In genomic region chr5:175347931-175348330, GRCh38 we compare ENCODE assay signal across 19 cellular contexts.
A peak's percentile ranks its signal among the peaks of the same experiment; 100 is the strongest.
DNase-seq lines count a peak whose midpoint lies in the region; ATAC-seq, FAIRE-seq and TF ChIP-seq lines count a peak whose summit lies in the region.
"Had no signal": no experiment of that assay in that cellular context is flagged by ENCODE, and none has a peak within 500 bp of the region (broad histone marks: within the 10 kb centered on the region; RNA-seq: fewer than 3 reads in every experiment).

No MANE protein-coding gene starts in this region.

- no peak overlapping the region for H3K27ac Mint-ChIP-seq in astrocyte (ENCODE audit: unreplicated experiment)
- H3K27ac Mint-ChIP-seq: CD4-positive, alpha-beta memory T cell had no signal

- POLR2A ChIA-PET in A549 (lab: Yijun Ruan, JAX) = interaction anchor here (3.4 kb wide), 1 partner anchor 30 kb away, joined by 11 read pairs; no protein-coding TSS in a partner anchor
- POLR2A ChIA-PET in HCT116 (lab: Charles Lee) = no interaction called here

- no peak overlapping the region for H3K9ac ChIP-seq in HCT116 (ENCODE audit: low read length)
- no peak overlapping the region for H3K9ac ChIP-seq in astrocyte (ENCODE audit: low read length)

- H3K9me2 ChIP-seq in HCT116 (ENCODE audit: insufficient read depth) = no peaks in the 10 kb centered on the region

- H3K9me3 Mint-ChIP-seq in astrocyte (ENCODE audit: unreplicated experiment) = no peaks in the 10 kb centered on the region

- no peaks in the 10 kb centered on the region for H3K36me3 Mint-ChIP-seq in astrocyte (ENCODE audit: low read depth, unreplicated experiment)
- H3K36me3 Mint-ChIP-seq: CD4-positive, alpha-beta memory T cell had no signal

- CTCF ChIA-PET in A549 (lab: Yijun Ruan, JAX) (interaction anchor here (0.7 to 1.5 kb wide), 2 partner anchors 259 to 396 kb away, joined by 3 to 4 read pairs; no protein-coding TSS in a partner anchor), HCT116 (lab: Charles Lee) (no interaction called here)

- H3K4me2 ChIP-seq in A549 = peak overlapping the region; percentile 65
- H3K4me2 ChIP-seq in HCT116 (ENCODE audit: low read length) = no peak overlapping the region
- peak overlapping the region; percentile 63 for H3K4me2 ChIP-seq in astrocyte (ENCODE audit: low read length)

- H4K20me1 ChIP-seq in HCT116 (ENCODE audit: insufficient read depth) (no peaks in the 10 kb centered on the region), astrocyte (ENCODE audit: insufficient read depth, low read length) (no peaks in the 10 kb centered on the region)

- WGBS in A549 (ENCODE audit: missing lambda C conversion rate) = 0% methylated on average over 1 of the region's 1 CpG

- no peak for ATAC-seq in A549
- ATAC-seq in HCT116 = no peak

- no peak overlapping the region for H3K4me3 Mint-ChIP-seq in astrocyte (ENCODE audit: unreplicated experiment)
- H3K4me3 Mint-ChIP-seq: CD4-positive, alpha-beta memory T cell had no signal

- peaks cover 6% of the 10 kb centered on the region for H3K4me1 Mint-ChIP-seq in astrocyte (ENCODE audit: low read depth, unreplicated experiment)
- H3K4me1 Mint-ChIP-seq: CD4-positive, alpha-beta memory T cell had no signal

- TF ChIP-seq EP300 in A549 (IDR thresholded peaks at IDR 0.05) = no peak

- DNase-seq in A549 (ENCODE audit: low read depth in 1 of 2, low spot score in 1 of 2) (no peak), HCT116 (ENCODE audit: low read depth, low spot score) (no peak), M059J (ENCODE audit: low read depth) (peak; percentile 54), astrocyte (ENCODE audit: low read depth) (no peak), H7 (no peak), activated gamma-delta T cell treated with Interleukin-2 at 50 U/mL for 16 hours (no peak)
- no peak for DNase-seq in stimulated activated CD4-positive, alpha-beta T cell treated with anti-CD3 and anti-CD28 coated beads, Interleukin-4, amount 100 ng/mL, for 4 hours
- no peak for DNase-seq in stimulated activated CD4-positive, alpha-beta T cell treated with anti-CD3 and anti-CD28 coated beads, Interleukin-1b, Interleukin-23, amount 100 ng/mL, for 48 hours
- DNase-seq: 8988T; C1 segment of cervical spinal cord; Calu3; CD4-positive, alpha-beta memory T cell; COR-L47; DMS53; GF-D8; GOT3 had no signal

- peaks cover 13% of the 10 kb centered on the region; the same call in 1 of the 2 replicates for H3K27me3 ChIP-seq in HCT116 (ENCODE audit: insufficient read depth, low read length)
- H3K27me3 ChIP-seq in astrocyte (ENCODE audit: insufficient read depth, low read length) = no peaks in the 10 kb centered on the region
- H3K27me3 ChIP-seq in H7 (ENCODE audit: control insufficient read depth, insufficient read depth, low read length) = 0 out of 2 replicates have a peak, but pooled peaks cover 1% of the 10 kb centered on the region

- H3K79me2 ChIP-seq in HCT116 (ENCODE audit: insufficient read depth, low read length) (no peaks in the 10 kb centered on the region), astrocyte (ENCODE audit: insufficient read depth, low read length) (no peaks in the 10 kb centered on the region)

- RAD21 ChIA-PET in HCT116 (lab: Charles Lee; ENCODE audit: low non-redundant PET in 1 of 2, low total read pairs in 2 of 2, uncharacterized antibody in 2 of 2, unreplicated experiment in 2 of 2) = no interaction called here

- no peak overlapping the region; the same call in 2 of the 3 replicates for H3K4me3 ChIP-seq in A549
- no peak overlapping the region for H3K4me3 ChIP-seq in HCT116 (replicated peaks in 1 of 2; ENCODE audit: low read depth in 1 of 2, low read length in 2 of 2)
- H3K4me3 ChIP-seq in astrocyte (ENCODE audit: insufficient read depth, low read depth, low read length) = no peak overlapping the region
- no peak overlapping the region for H3K4me3 ChIP-seq in H7 (ENCODE audit: insufficient read depth, low read depth, low read length)

- TF ChIP-seq CTCF in A549 (IDR thresholded peaks at IDR 0.05) = no peak
- no peak for TF ChIP-seq CTCF in HCT116 (IDR thresholded peaks at IDR 0.05 in 2 of 3, conservative IDR thresholded peaks at IDR 0.05 in 1 of 3; ENCODE audit: borderline replicate concordance in 1 of 3, insufficient read depth in 1 of 3, low read depth in 2 of 3, low read length in 2 of 3)
- no peak for TF ChIP-seq CTCF in astrocyte (IDR thresholded peaks at IDR 0.05; ENCODE audit: insufficient read depth, low read depth, low read length)

- peaks cover 39% of the 10 kb centered on the region for H3K27me3 Mint-ChIP-seq in astrocyte (ENCODE audit: low read depth, unreplicated experiment)

- FAIRE-seq in A549 (lab: Jason Lieb, UNC) = no peak
- FAIRE-seq in astrocyte (lab: Jason Lieb, UNC) = no peak
- FAIRE-seq: GM12891, GM18507, H54 had no signal

- peak overlapping the region; percentile 57 to 88; a peak in 5 of 6 replicates for H3K27ac ChIP-seq in A549
- peak overlapping the region; percentile 61 for H3K27ac ChIP-seq in HCT116 (ENCODE audit: low read depth, low read length)
- H3K27ac ChIP-seq in astrocyte (ENCODE audit: low read depth, low read length) = no peak overlapping the region

- TF ChIP-seq POLR2A in A549 (IDR thresholded peaks at IDR 0.05; ENCODE audit: low read length) = no peak
- no peak for TF ChIP-seq POLR2A in HCT116 (IDR thresholded peaks at IDR 0.05; ENCODE audit: borderline replicate concordance, extremely low read depth, insufficient read depth, insufficient read length)

- no peaks in the 10 kb centered on the region for H3K36me3 ChIP-seq in HCT116 (ENCODE audit: control insufficient read depth in 1 of 2, insufficient read depth in 2 of 2, low read length in 2 of 2)
- no peaks in the 10 kb centered on the region for H3K36me3 ChIP-seq in astrocyte (ENCODE audit: insufficient read depth, low read length)
- H3K36me3 ChIP-seq in H7 (replicated peaks; ENCODE audit: control insufficient read depth, insufficient read depth, low read length) = no peaks in the 10 kb centered on the region

- intact Hi-C loops in HCT116 (cut with micrococcal nuclease) = no loop called here

- no peak overlapping the region for H2AFZ ChIP-seq in HCT116 (ENCODE audit: low read depth, low read length, poor library complexity, severe bottlenecking)
- no peak overlapping the region for H2AFZ ChIP-seq in astrocyte (ENCODE audit: low read depth, low read length)

- H3K9me3 ChIP-seq in A549 = no peaks in the 10 kb centered on the region
- H3K9me3 ChIP-seq in HCT116 (ENCODE audit: control insufficient read depth in 1 of 2, insufficient read depth in 1 of 2, low read depth in 1 of 2, low read length in 2 of 2) = no peaks in the 10 kb centered on the region
- no peaks in the 10 kb centered on the region for H3K9me3 ChIP-seq in astrocyte (ENCODE audit: insufficient read depth, low read depth, low read length)

- no TSS peak for BruUV-seq in HCT116 (replicated peaks; lab: Mats Ljungman, UMichigan)

- peaks cover 60% of the 10 kb centered on the region for H3K4me1 ChIP-seq in A549
- peaks cover 40 to 67% of the 10 kb centered on the region in 2 experiments for H3K4me1 ChIP-seq in HCT116 (ENCODE audit: control insufficient read depth in 1 of 2, insufficient read depth in 2 of 2, low read length in 2 of 2)
- peaks cover 24% of the 10 kb centered on the region for H3K4me1 ChIP-seq in astrocyte (ENCODE audit: insufficient read depth, low read length)

- TF ChIP-seq RAD21 in A549 (conservative IDR thresholded peaks at IDR 0.05 in 1 of 2, IDR thresholded peaks at IDR 0.05 in 1 of 2) (no peak), HCT116 (IDR thresholded peaks at IDR 0.05; ENCODE audit: low read depth) (no peak)

TF ChIP-seq in A549, 52 proteins besides CTCF, POLR2A, EP300 and RAD21:
- TF ChIP-seq ELK1 (IDR thresholded peaks at IDR 0.05; ENCODE audit: low read depth, low read length) = no peak
- TF ChIP-seq HOXB5 (CRISPR knock-in tag; IDR thresholded peaks at IDR 0.05) = no peak
- TF ChIP-seq CHD2 (IDR thresholded peaks at IDR 0.05; ENCODE audit: low read length, partially characterized antibody) = no peak
TF ChIP-seq in A549: peak in this region for 0.

TF ChIP-seq in HCT116, 20 proteins besides CTCF, POLR2A, EP300 and RAD21 (continues in another document):
- no peak for TF ChIP-seq FOSL1 (IDR thresholded peaks at IDR 0.05; ENCODE audit: low read depth)
- no peak for TF ChIP-seq MAX (IDR thresholded peaks at IDR 0.05)
- no peak for TF ChIP-seq EZH2 (IDR thresholded peaks at IDR 0.05)
- no peak for TF ChIP-seq CBX3 (IDR thresholded peaks at IDR 0.05; ENCODE audit: low read depth)
- TF ChIP-seq YY1 (IDR thresholded peaks at IDR 0.05; ENCODE audit: extremely low read depth, insufficient replicate concordance, low read depth, low read length) = no peak
- no peak for TF ChIP-seq TCF7L2 (IDR thresholded peaks at IDR 0.05; ENCODE audit: borderline replicate concordance, extremely low read depth, insufficient read depth, insufficient read length)
- TF ChIP-seq SRF (IDR thresholded peaks at IDR 0.05; ENCODE audit: low read depth) = no peak
- no peak for TF ChIP-seq SP1 (IDR thresholded peaks at IDR 0.05; ENCODE audit: low read depth)
- TF ChIP-seq ZFX (IDR thresholded peaks at IDR 0.05) = no peak
- no peak for TF ChIP-seq ZNF274 (IDR thresholded peaks at IDR 0.05; ENCODE audit: low read depth, low read length)
- no peak for TF ChIP-seq POLR2AphosphoS5 (IDR thresholded peaks at IDR 0.05; ENCODE audit: low read depth, low read length)
